Comparison of ENCODE assay signal across 10 cellular contexts in genomic region chr7:99497771-99498545, GRCh38. TPM values are rescaled to one million over a fixed set of nuclear protein-coding genes. Genes with fewer than 3 reads are reported as not detected.
DNase-seq lines count a peak whose midpoint lies in the region; ATAC-seq, FAIRE-seq and TF ChIP-seq lines count a peak whose summit lies in the region.
"Had no signal": no experiment of that assay in that cellular context is flagged by ENCODE, and none has a peak within 500 bp of the region (broad histone marks: within the 10 kb centered on the region; RNA-seq: fewer than 3 reads in every experiment).

No MANE protein-coding gene starts in this region.

- H3K9ac ChIP-seq in iPS-15b (ENCODE audit: low read depth, low read length): no peak overlapping the region

- H3K9me3 Mint-ChIP-seq in activated CD4-positive, alpha-beta T cell treated with anti-CD3 and anti-CD28 coated beads for 36 hours (ENCODE audit: low read depth): peaks cover 18% of the 10 kb centered on the region
- H3K9me3 Mint-ChIP-seq in activated B cell treated with CpG ODN at 0.5 μM for 24 hours: peaks cover 7% of the 10 kb centered on the region
- H3K9me3 Mint-ChIP-seq in stimulated activated naive B cell treated with anti-CD40 and anti-IgM and Interleukin-4, amounts not matched to agents 10 μg/mL and 1 μg/mL and 100 μg/mL, for 72 hours: peaks cover 10 to 12% of the 10 kb centered on the region in 2 donors

- peaks cover 23% of the 10 kb centered on the region for H3K4me1 Mint-ChIP-seq in activated CD4-positive, alpha-beta T cell treated with anti-CD3 and anti-CD28 coated beads for 36 hours
- H3K4me1 Mint-ChIP-seq in activated B cell treated with CpG ODN at 0.5 μM for 24 hours: peaks cover 39% of the 10 kb centered on the region
- H3K4me1 Mint-ChIP-seq in stimulated activated naive B cell treated with anti-CD40 and anti-IgM and Interleukin-4, amounts not matched to agents 10 μg/mL and 1 μg/mL and 100 μg/mL, for 72 hours: peaks cover 16 to 31% of the 10 kb centered on the region in 2 donors

- peak overlapping the region; percentile 97 for H3K4me3 Mint-ChIP-seq in activated CD4-positive, alpha-beta T cell treated with anti-CD3 and anti-CD28 coated beads for 36 hours
- H3K4me3 Mint-ChIP-seq in activated B cell treated with CpG ODN at 0.5 μM for 24 hours: peak overlapping the region; percentile 99
- peak overlapping the region; percentile 83 to 98 for H3K4me3 Mint-ChIP-seq in stimulated activated naive B cell treated with anti-CD40 and anti-IgM and Interleukin-4, amounts not matched to agents 10 μg/mL and 1 μg/mL and 100 μg/mL, for 72 hours

- peaks cover 16% of the 10 kb centered on the region for H3K36me3 ChIP-seq in iPS-15b (ENCODE audit: control insufficient read depth, insufficient read depth, low read length)

- DNase-seq in activated CD4-positive, alpha-beta T cell treated with anti-CD3 and anti-CD28 coated beads for 36 hours: no peak
- DNase-seq in activated CD4-positive, alpha-beta T cell treated with anti-CD3 and anti-CD28 coated beads for 48 hours: no peak
- DNase-seq in activated B cell treated with CpG ODN at 0.5 μM for 24 hours (no peak), NCI-H187 treated with DMSO at 0.1 percent for 48 hours (lab: John Stamatoyannopoulos, UW) (no peak), D721Med (ENCODE audit: insufficient read length, low spot score) (no peak), activated gamma-delta T cell (lab: John Stamatoyannopoulos, UW) (no peak)
- no peak for DNase-seq in stimulated activated naive B cell treated with anti-CD40 and anti-IgM and Interleukin-4, amounts not matched to agents 10 μg/mL and 1 μg/mL and 100 μg/mL, for 72 hours
- DNase-seq: AML-193, SHP77 treated with DMSO at 0.1 percent for 48 hours had no signal

- peaks cover 3% of the 10 kb centered on the region for H3K9me3 ChIP-seq in iPS-15b (ENCODE audit: control insufficient read depth, insufficient read depth, low read length)

- no peak for ATAC-seq in activated CD4-positive, alpha-beta T cell treated with anti-CD3 and anti-CD28 coated beads for 36 hours
- no peak for ATAC-seq in activated B cell treated with CpG ODN at 0.5 μM for 24 hours (ENCODE audit: low read depth)
- no peak for ATAC-seq in stimulated activated naive B cell treated with anti-CD40 and anti-IgM and Interleukin-4, amounts not matched to agents 10 μg/mL and 1 μg/mL and 100 μg/mL, for 72 hours (replicated peaks)

- H3K36me3 Mint-ChIP-seq in activated CD4-positive, alpha-beta T cell treated with anti-CD3 and anti-CD28 coated beads for 36 hours (ENCODE audit: low read depth): peaks cover 60% of the 10 kb centered on the region
- peaks cover 59% of the 10 kb centered on the region for H3K36me3 Mint-ChIP-seq in activated B cell treated with CpG ODN at 0.5 μM for 24 hours (ENCODE audit: low read depth)
- H3K36me3 Mint-ChIP-seq in stimulated activated naive B cell treated with anti-CD40 and anti-IgM and Interleukin-4, amounts not matched to agents 10 μg/mL and 1 μg/mL and 100 μg/mL, for 72 hours: peaks cover 51 to 62% of the 10 kb centered on the region in 2 donors

- TF ChIP-seq CTCF in activated B cell treated with CpG ODN at 0.5 μM for 24 hours (IDR thresholded peaks at IDR 0.05): no peak
- no peak for TF ChIP-seq CTCF in D721Med (IDR thresholded peaks at IDR 0.05; ENCODE audit: insufficient read depth, missing control alignments)

- intact Hi-C loops in activated CD4-positive, alpha-beta T cell treated with anti-CD3 and anti-CD28 coated beads for 36 hours (cut with DNase I, micrococcal nuclease): no loop called here
- intact Hi-C loops in activated B cell treated with CpG ODN at 0.5 μM for 24 hours (cut with micrococcal nuclease): no loop called here

- no peak for FAIRE-seq in D721Med (lab: Jason Lieb, UNC)

- no peaks in the 10 kb centered on the region for H3K4me1 ChIP-seq in iPS-15b (ENCODE audit: control insufficient read depth, insufficient read depth, low read length)

- no peaks in the 10 kb centered on the region for H3K27me3 ChIP-seq in iPS-15b (ENCODE audit: control insufficient read depth, insufficient read depth, low read length)

- CTCF ChIA-PET in activated CD4-positive, alpha-beta T cell treated with anti-CD3 and anti-CD28 coated beads for 36 hours (lab: Charles Lee): interaction anchor here (0.6 to 0.9 kb wide), 4 partner anchors 21 to 91 kb away, joined by 3 read pairs; no protein-coding TSS in a partner anchor
- CTCF ChIA-PET in activated B cell treated with CpG ODN at 0.5 μM for 24 hours (lab: Charles Lee): interaction anchor here (0.7 kb wide), 1 partner anchor 910 kb away, joined by 3 read pairs; no protein-coding TSS in a partner anchor

- no peaks in the 10 kb centered on the region for H3K27me3 Mint-ChIP-seq in activated CD4-positive, alpha-beta T cell treated with anti-CD3 and anti-CD28 coated beads for 36 hours
- H3K27me3 Mint-ChIP-seq in activated B cell treated with CpG ODN at 0.5 μM for 24 hours: no peaks in the 10 kb centered on the region
- H3K27me3 Mint-ChIP-seq in stimulated activated naive B cell treated with anti-CD40 and anti-IgM and Interleukin-4, amounts not matched to agents 10 μg/mL and 1 μg/mL and 100 μg/mL, for 72 hours: no peaks in the 10 kb centered on the region

- peak overlapping the region; percentile 77 for H3K27ac Mint-ChIP-seq in activated CD4-positive, alpha-beta T cell treated with anti-CD3 and anti-CD28 coated beads for 36 hours
- H3K27ac Mint-ChIP-seq in activated B cell treated with CpG ODN at 0.5 μM for 24 hours: peak overlapping the region; percentile 25
- peak overlapping the region; percentile 63 for H3K27ac Mint-ChIP-seq in stimulated activated naive B cell treated with anti-CD40 and anti-IgM and Interleukin-4, amounts not matched to agents 10 μg/mL and 1 μg/mL and 100 μg/mL, for 72 hours

- POLR2A ChIA-PET in activated CD4-positive, alpha-beta T cell treated with anti-CD3 and anti-CD28 coated beads for 36 hours (lab: Charles Lee): interaction anchor here (0.5 to 1.1 kb wide), 5 partner anchors 24 to 1191 kb away, joined by 3 to 5 read pairs (median 3); partner anchors contain the start of gene LAMTOR4
- POLR2A ChIA-PET in activated B cell treated with CpG ODN at 0.5 μM for 24 hours (lab: Charles Lee): interaction anchor here (0.6 to 3.2 kb wide), 6 partner anchors 12 to 1719 kb away, joined by 3 to 21 read pairs (median 3); partner anchors contain the start of genes FAM200A and ZNF789

- peak overlapping the region; percentile 91 for H3K4me3 ChIP-seq in iPS-15b (ENCODE audit: low read depth, low read length)

RNA-seq across cellular contexts. Expression of gene ZNF394, which starts 2.1 kb away (rescaled TPM):
- 10 to 100 TPM; 24.8 to 26.3 TPM for total RNA-seq in activated CD4-positive, alpha-beta T cell treated with anti-CD3 and anti-CD28 coated beads for 36 hours
- total RNA-seq in activated B cell treated with CpG ODN at 0.5 μM for 24 hours: 61.5 and 61.7 TPM in 2 replicates

RNA-seq across cellular contexts. Expression of gene ZKSCAN5, which starts 6.5 kb away (rescaled TPM):
- 10 to 100 TPM; 10.1 to 12.1 TPM for total RNA-seq in activated CD4-positive, alpha-beta T cell treated with anti-CD3 and anti-CD28 coated beads for 36 hours
- total RNA-seq in activated B cell treated with CpG ODN at 0.5 μM for 24 hours: 9.5 and 10.3 TPM in 2 replicates

RNA-seq across cellular contexts. Expression of gene ZNF789, which starts 25.3 kb away (rescaled TPM):
- 10 to 100 TPM; 18.2 to 18.9 TPM for total RNA-seq in activated CD4-positive, alpha-beta T cell treated with anti-CD3 and anti-CD28 coated beads for 36 hours
- total RNA-seq in activated B cell treated with CpG ODN at 0.5 μM for 24 hours: 24.5 and 38.3 TPM in 2 replicates

RNA-seq across cellular contexts. Expression of gene ATP5MF, which starts 32.0 kb away (rescaled TPM):
- 100 to 1,000 TPM; 342 to 386 TPM for total RNA-seq in activated CD4-positive, alpha-beta T cell treated with anti-CD3 and anti-CD28 coated beads for 36 hours
- total RNA-seq in activated B cell treated with CpG ODN at 0.5 μM for 24 hours: 248 and 334 TPM in 2 replicates

RNA-seq across cellular contexts. Expression of gene FAM200A, which starts 54.0 kb away (rescaled TPM):
- 1 to 10 TPM; 4.9 to 5.5 TPM for total RNA-seq in activated CD4-positive, alpha-beta T cell treated with anti-CD3 and anti-CD28 coated beads for 36 hours
- total RNA-seq in activated B cell treated with CpG ODN at 0.5 μM for 24 hours: 9.2 and 9.3 TPM in 2 replicates

Comparison
In these comparisons a context has a peak if more than half of its experiments do, and no peak if none do; other contexts are left out.
1. H3K27ac Mint-ChIP-seq: peak in every context shown above with its lines; median percentile 77 in activated CD4-positive, alpha-beta T cell treated with anti-CD3 and anti-CD28 coated beads for 36 hours; 63 in stimulated activated naive B cell treated with anti-CD40 and anti-IgM and Interleukin-4, amounts not matched to agents 10 μg/mL and 1 μg/mL and 100 μg/mL, for 72 hours; 25 in activated B cell treated with CpG ODN at 0.5 μM for 24 hours.